ENCODE assay signal across 17 cellular contexts in the genomic region with DNA sequence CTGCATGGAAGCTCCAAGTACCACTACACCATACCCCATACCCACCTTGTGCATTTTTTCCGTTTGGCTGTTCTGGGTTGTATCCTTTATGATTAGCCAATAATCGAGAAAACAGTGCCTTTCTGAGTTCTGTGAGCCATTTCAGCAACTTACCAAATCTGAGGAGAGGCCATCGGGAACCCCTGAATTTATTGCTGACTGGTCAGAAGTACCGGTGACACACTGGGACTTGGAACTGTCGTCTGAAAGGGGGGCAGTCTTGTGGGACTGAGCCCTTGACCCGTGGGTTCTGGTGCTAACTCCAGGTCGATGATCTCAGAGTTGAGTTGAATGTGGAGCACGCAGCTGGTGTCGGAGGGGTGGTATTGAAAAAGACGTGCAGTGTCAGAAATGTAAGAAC. TPM values are rescaled to one million over a fixed set of nuclear protein-coding genes. Genes with fewer than 3 reads are reported as not detected.
DNase-seq lines count a peak whose midpoint lies in the region; ATAC-seq, FAIRE-seq and TF ChIP-seq lines count a peak whose summit lies in the region.
"Had no signal": no experiment of that assay in that cellular context is flagged by ENCODE, and none has a peak within 500 bp of the region (broad histone marks: within the 10 kb centered on the region; RNA-seq: fewer than 3 reads in every experiment).

No MANE protein-coding gene starts in this region.

- H3K36me3 ChIP-seq in HepG2 (replicated peaks in 1 of 2; ENCODE audit: control insufficient read depth in 1 of 2, insufficient read depth in 2 of 2, low read length in 2 of 2) (peaks cover 17 to 47% of the 10 kb centered on the region in 2 experiments), right lobe of liver (peaks cover 0 to 32% (median 0%) of the 10 kb centered on the region in 4 donors), K562 (ENCODE audit: control insufficient read depth, insufficient read depth, low read length) (peaks cover 73% of the 10 kb centered on the region; the same call in 2 of the 3 replicates)

- POLR2A ChIA-PET in HepG2 (lab: Yijun Ruan, JAX) = no interaction called here
- POLR2A ChIA-PET in K562 (lab: Yijun Ruan, JAX) = interaction anchor here (1.2 kb wide), 1 partner anchor 15 kb away, joined by 4 read pairs; a partner anchor contains a TSS

- H3K27ac ChIP-seq in HepG2 (ENCODE audit: extremely low read length, insufficient read depth, low read length) (no peak overlapping the region), right lobe of liver (no peak overlapping the region), K562 (ENCODE audit: extremely low read depth, low read depth, low read length) (no peak overlapping the region)

- H3K27ac Mint-ChIP-seq in stimulated activated memory B cell treated with anti-CD40 and anti-IgM and Interleukin-4, amounts not matched to agents 10 μg/mL and 1 μg/mL and 100 μg/mL, for 72 hours = peak overlapping the region; percentile 68
- H3K27ac Mint-ChIP-seq: B cell, H9 had no signal

- H3K79me2 ChIP-seq in HepG2 (ENCODE audit: insufficient read depth, low read length) (peaks cover 13% of the 10 kb centered on the region), K562 (ENCODE audit: control insufficient read depth, insufficient read depth, low read length) (peaks cover 7% of the 10 kb centered on the region; the same call in 2 of the 3 replicates)

- peaks cover 43% of the 10 kb centered on the region for H3K36me3 Mint-ChIP-seq in stimulated activated memory B cell treated with anti-CD40 and anti-IgM and Interleukin-4, amounts not matched to agents 10 μg/mL and 1 μg/mL and 100 μg/mL, for 72 hours

- H3K9me3 Mint-ChIP-seq in stimulated activated memory B cell treated with anti-CD40 and anti-IgM and Interleukin-4, amounts not matched to agents 10 μg/mL and 1 μg/mL and 100 μg/mL, for 72 hours = no peaks in the 10 kb centered on the region
- H3K9me3 Mint-ChIP-seq: CD8-positive, alpha-beta memory T cell; H9 had no signal

- TF ChIP-seq EP300 in HepG2 (IDR thresholded peaks at IDR 0.05; ENCODE audit: low read depth in 2 of 2, low read length in 2 of 2) (no peak), HepG2 (CRISPR knock-in tag; IDR thresholded peaks at IDR 0.05; ENCODE audit: borderline replicate concordance) (no peak), K562 (IDR thresholded peaks at IDR 0.05; ENCODE audit: low read length) (no peak)

- no peak overlapping the region for H2AFZ ChIP-seq in HepG2 (ENCODE audit: low read length)
- H2AFZ ChIP-seq in K562 (ENCODE audit: low read depth, low read length) = no peak overlapping the region

- H3K9me1 ChIP-seq in K562 (ENCODE audit: control insufficient read depth, insufficient read depth, low read length) = no peaks in the 10 kb centered on the region

- WGBS in HepG2 (ENCODE audit: low lambda C conversion rate) = 88% methylated on average over 10 of the region's 10 CpGs
- 80% methylated on average over 10 of the region's 10 CpGs for WGBS in right lobe of liver (ENCODE audit: insufficient coverage, low coverage, low lambda C conversion rate, missing lambda C conversion rate)
- 79% methylated on average over 8 of the region's 10 CpGs for WGBS in K562 (ENCODE audit: insufficient coverage, low coverage, missing lambda C conversion rate)
- 89 to 93% methylated on average over 10 of the region's 10 CpGs for WGBS in lower leg skin, 2 donors

- CTCF ChIA-PET in HepG2 (lab: Yijun Ruan, JAX; ENCODE audit: low intra/inter-chr PET ratio, low total read pairs) (no interaction called here), K562 (lab: Yijun Ruan, JAX; ENCODE audit: low intra/inter-chr PET ratio) (no interaction called here)

- TF ChIP-seq CTCF in HepG2 (CRISPR knock-in tag; IDR thresholded peaks at IDR 0.05) = no peak
- TF ChIP-seq CTCF in right lobe of liver (IDR thresholded peaks at IDR 0.05) = no peak
- TF ChIP-seq CTCF in K562 (IDR thresholded peaks at IDR 0.05 in 2 of 3, conservative IDR thresholded peaks at IDR 0.05 in 1 of 3; ENCODE audit: insufficient read depth in 2 of 3, low read depth in 1 of 3, low read length in 3 of 3) = no peak
- no peak for TF ChIP-seq CTCF in lower leg skin (IDR thresholded peaks at IDR 0.05)

- H3K9ac ChIP-seq in HepG2 (ENCODE audit: insufficient read depth, low read depth, low read length) (no peak overlapping the region), K562 (ENCODE audit: insufficient read depth in 1 of 2, low read depth in 2 of 2, low read length in 2 of 2) (no peak overlapping the region; a peak in 1 of 4 replicates)

- H3K4me3 Mint-ChIP-seq in stimulated activated memory B cell treated with anti-CD40 and anti-IgM and Interleukin-4, amounts not matched to agents 10 μg/mL and 1 μg/mL and 100 μg/mL, for 72 hours = peak overlapping the region; percentile 29
- H3K4me3 Mint-ChIP-seq: B cell; CD14-positive monocyte; CD8-positive, alpha-beta memory T cell; H9 had no signal

- ATAC-seq in HepG2 = no peak
- no peak for ATAC-seq in right lobe of liver
- peak; percentile 15 for ATAC-seq in HG03520 (IDR thresholded peaks at IDR 0.05; ENCODE audit: unreplicated experiment)
- no peak for ATAC-seq in K562
- no peak for ATAC-seq in stimulated activated memory B cell treated with anti-CD40 and anti-IgM and Interleukin-4, amounts not matched to agents 10 μg/mL and 1 μg/mL and 100 μg/mL, for 72 hours
- no peak for ATAC-seq in GM21423 (IDR thresholded peaks at IDR 0.05; ENCODE audit: unreplicated experiment)

- H3K9me3 ChIP-seq in HepG2 (ENCODE audit: low read length) (no peaks in the 10 kb centered on the region), right lobe of liver (no peaks in the 10 kb centered on the region), K562 (replicated peaks; ENCODE audit: control insufficient read depth, insufficient read depth, low read depth, low read length) (no peaks in the 10 kb centered on the region)

- no peak overlapping the region for H3K4me3 ChIP-seq in HepG2 (replicated peaks in 1 of 3; ENCODE audit: insufficient read depth in 1 of 3, low read depth in 2 of 3, low read length in 3 of 3)
- no peak overlapping the region for H3K4me3 ChIP-seq in right lobe of liver
- H3K4me3 ChIP-seq in K562 = no peak overlapping the region
- no peak overlapping the region for H3K4me3 ChIP-seq in lower leg skin (ENCODE audit: low read depth, poor library complexity, severe bottlenecking)

- BruUV-seq in HepG2 (replicated peaks; lab: Mats Ljungman, UMichigan) (no TSS peak), K562 (replicated peaks; lab: Mats Ljungman, UMichigan) (no TSS peak)

- no peak for DNase-seq in HepG2 (ENCODE audit: low spot score)
- no peak for DNase-seq in right lobe of liver
- DNase-seq in K562 (ENCODE audit: extremely low read depth in 1 of 4, low spot score in 3 of 4) = no peak
- no peak for DNase-seq in lower leg skin (ENCODE audit: low spot score in 2 of 2)
- DNase-seq in COR-L47 (lab: John Stamatoyannopoulos, UW) = no peak
- DNase-seq: CD8-positive, alpha-beta memory T cell; DMS53; GF-D8; GOT3; H9; KBM-7 had no signal

- H3K27me3 Mint-ChIP-seq in stimulated activated memory B cell treated with anti-CD40 and anti-IgM and Interleukin-4, amounts not matched to agents 10 μg/mL and 1 μg/mL and 100 μg/mL, for 72 hours = no peaks in the 10 kb centered on the region
- H3K27me3 Mint-ChIP-seq: B cell; CD8-positive, alpha-beta memory T cell had no signal

- no peak for TF ChIP-seq POLR2A in HepG2 (IDR thresholded peaks at IDR 0.05; ENCODE audit: insufficient read depth in 1 of 2, low read depth in 2 of 2, low read length in 2 of 2)
- no peak for TF ChIP-seq POLR2A in right lobe of liver (IDR thresholded peaks at IDR 0.05)
- TF ChIP-seq POLR2A in K562 (conservative IDR thresholded peaks at IDR 0.05) = no peak
- TF ChIP-seq POLR2A in lower leg skin (IDR thresholded peaks at IDR 0.05) = no peak

- H4K20me1 ChIP-seq in HepG2 (ENCODE audit: insufficient read depth, low read length) = no peaks in the 10 kb centered on the region
- no peaks in the 10 kb centered on the region for H4K20me1 ChIP-seq in K562 (replicated peaks; ENCODE audit: control insufficient read depth, insufficient read depth, low read length)

- peaks cover 21% of the 10 kb centered on the region for H3K4me1 Mint-ChIP-seq in stimulated activated memory B cell treated with anti-CD40 and anti-IgM and Interleukin-4, amounts not matched to agents 10 μg/mL and 1 μg/mL and 100 μg/mL, for 72 hours
- H3K4me1 Mint-ChIP-seq: CD14-positive monocyte, H9 had no signal

- in situ Hi-C loops in HepG2 (cut with HindIII; ENCODE audit: extremely low pct_ligation_motif_present, low pct_unique_long_range_greater_than_20kb) (no loop called here), K562 (cut with MboI) (no loop called here)

- no peak for TF ChIP-seq RAD21 in HepG2 (CRISPR knock-in tag; IDR thresholded peaks at IDR 0.05)
- no peak for TF ChIP-seq RAD21 in K562 (CRISPR knock-in tag; conservative IDR thresholded peaks at IDR 0.05 in 1 of 2, IDR thresholded peaks at IDR 0.05 in 1 of 2)

- no peak for FAIRE-seq in HepG2 (lab: Jason Lieb, UNC)
- FAIRE-seq in K562 (lab: Jason Lieb, UNC) = no peak
- FAIRE-seq: HTR-8/SVneo had no signal

- H3K4me2 ChIP-seq in HepG2 (ENCODE audit: low read depth, low read length) (no peak overlapping the region), K562 (ENCODE audit: insufficient read depth, low read length) (no peak overlapping the region)

- H3K4me1 ChIP-seq in HepG2 (ENCODE audit: insufficient read depth, low read length) = no peaks in the 10 kb centered on the region
- H3K4me1 ChIP-seq in right lobe of liver = peaks cover 0 to 5% (median 0%) of the 10 kb centered on the region in 4 donors
- H3K4me1 ChIP-seq in K562 (replicated peaks in 1 of 2; ENCODE audit: control insufficient read depth in 2 of 2, insufficient read depth in 2 of 2, low read length in 2 of 2) = no peaks in the 10 kb centered on the region; a peak in 1 of 5 replicates

- H3K27me3 ChIP-seq in HepG2 (ENCODE audit: control insufficient read depth in 1 of 2, insufficient read depth in 2 of 2, low read length in 2 of 2) = no peaks in the 10 kb centered on the region
- H3K27me3 ChIP-seq in right lobe of liver = no peaks in the 10 kb centered on the region
- H3K27me3 ChIP-seq in K562 (ENCODE audit: control insufficient read depth in 2 of 2, insufficient read depth in 2 of 2, low read length in 2 of 2) = no peaks in the 10 kb centered on the region

- intact Hi-C loops in HepG2 (cut with micrococcal nuclease; ENCODE audit: unreplicated experiment) = no loop called here
- intact Hi-C loops in right lobe of liver (cut with DNase I) = no loop called here
- intact Hi-C loops in K562 (cut with micrococcal nuclease) = no loop called here
- intact Hi-C loops in lower leg skin (cut with DNase I; ENCODE audit: low total_unique reads) = no loop called here

RNA-seq across cellular contexts. Expression of a gene that starts 15.0 kb away (rescaled TPM):
- 50.5 and 63.8 TPM in 2 replicates for total RNA-seq in HepG2 (2016; rRNA removed; fragmentation: Illumina TruSeq; extraction: Trizol)
- total RNA-seq in HepG2 (2016; cell fraction: cytosol; rRNA removed; fragmentation: Illumina TruSeq; extraction: Trizol; ENCODE audit: low read depth) = 22.0 TPM in 2 replicates
- 53.4 and 65.3 TPM in 2 replicates for total RNA-seq in HepG2 (2016; cell fraction: insoluble cytoplasmic fraction; rRNA removed; fragmentation: Illumina TruSeq; extraction: Trizol)
- total RNA-seq in HepG2 (2016; cell fraction: membrane; rRNA removed; fragmentation: Illumina TruSeq; extraction: Trizol) = 40.3 and 41.6 TPM in 2 replicates
- total RNA-seq in HepG2 (2016; cell fraction: nucleus; rRNA removed; fragmentation: Illumina TruSeq; extraction: Trizol) = 56.7 and 60.9 TPM in 2 replicates
- polyA plus RNA-seq in HepG2 (2011; rRNA removed) = 46.7 and 60.2 TPM in 2 replicates
- polyA plus RNA-seq in HepG2 (2011; cell fraction: cytosol; rRNA removed) = 32.6 and 34.3 TPM in 2 replicates
- 66.5 and 88.8 TPM in 2 replicates for polyA plus RNA-seq in HepG2 (2011; cell fraction: nucleus; rRNA removed)
- polyA plus RNA-seq in HepG2 (2012) = 45.1 and 52.0 TPM in 2 replicates
- 26.0 and 27.5 TPM in 2 replicates for polyA plus RNA-seq in HepG2 (2016; cell fraction: cytosol; fragmentation: Illumina TruSeq; extraction: Trizol; ENCODE audit: low read depth)
- 81.1 and 85.3 TPM in 2 replicates for polyA plus RNA-seq in HepG2 (2016; cell fraction: insoluble cytoplasmic fraction; fragmentation: Illumina TruSeq; extraction: Trizol; ENCODE audit: low read depth)
- polyA plus RNA-seq in HepG2 (2016; cell fraction: membrane; fragmentation: Illumina TruSeq; extraction: Trizol; ENCODE audit: low read depth) = 38.1 and 40.9 TPM in 2 replicates
- 191 TPM in 2 replicates for polyA plus RNA-seq in HepG2 (2016; cell fraction: nucleus; fragmentation: Illumina TruSeq; extraction: Trizol; ENCODE audit: insufficient read depth, low read depth)
- 14.3 and 25.2 TPM in 2 replicates for polyA minus RNA-seq in HepG2 (2011; rRNA and poly(A)+ RNA removed; ENCODE audit: low replicate concordance)
- polyA minus RNA-seq in HepG2 (2011; cell fraction: cytosol; rRNA and poly(A)+ RNA removed) = 10.4 and 12.0 TPM in 2 replicates
- 58.6 and 63.9 TPM in 2 replicates for polyA minus RNA-seq in HepG2 (2011; cell fraction: nucleus; rRNA and poly(A)+ RNA removed)
- total RNA-seq in right lobe of liver = 10 to 100 TPM; 10.6 to 24.3 (median 14.8) TPM
- total RNA-seq in K562 (2011; cell fraction: chromatin; rRNA removed; ENCODE audit: low replicate concordance) = 115 and 227 TPM in 2 replicates
- 74.5 and 80.1 TPM in 2 replicates for total RNA-seq in K562 (2011; cell fraction: nucleolus; rRNA removed)
- 135 and 213 TPM in 2 replicates for total RNA-seq in K562 (2011; cell fraction: nucleoplasm; rRNA removed)
- 36.2 and 57.8 TPM in 2 replicates for total RNA-seq in K562 (2014; rRNA removed)
- total RNA-seq in K562 (2014; rRNA removed; fragmentation: Illumina TruSeq; extraction: Trizol) = 39.1 and 40.5 TPM in 2 replicates
- 44.2 and 48.2 TPM in 2 replicates for total RNA-seq in K562 (2015; rRNA removed; fragmentation: Illumina TruSeq; extraction: Trizol)
- total RNA-seq in K562 (2021) = 36.0 and 40.9 TPM in 2 replicates
- 56.7 and 59.9 TPM in 2 replicates for polyA plus RNA-seq in K562 (2011; rRNA removed)
- 27.1 and 32.5 TPM in 2 replicates for polyA plus RNA-seq in K562 (2011; cell fraction: cytosol; rRNA removed)
- polyA plus RNA-seq in K562 (2011; cell fraction: nucleus; rRNA removed) = 97.8 and 111 TPM in 2 replicates
- 50.7 and 62.2 TPM in 2 replicates for polyA plus RNA-seq in K562 (2012)
- polyA plus RNA-seq in K562 (2014; fragmentation: Illumina TruSeq; extraction: Trizol) = 56.1 and 64.8 TPM in 2 replicates
- 10 to 100 TPM; 15.6 to 17.5 TPM for polyA plus RNA-seq in K562 (2014; fragmentation: Nextera tagmentation; extraction: Ambion mirVana)
- 64.1 and 76.5 TPM in 2 replicates for polyA plus RNA-seq in K562 (2014; rRNA removed)
- polyA minus RNA-seq in K562 (2011; rRNA and poly(A)+ RNA removed) = 27.1 and 29.9 TPM in 2 replicates
- 13.0 and 14.2 TPM in 2 replicates for polyA minus RNA-seq in K562 (2011; cell fraction: cytosol; rRNA and poly(A)+ RNA removed)
- polyA minus RNA-seq in K562 (2011; cell fraction: nucleus; rRNA and poly(A)+ RNA removed) = 38.2 and 48.3 TPM in 2 replicates
- total RNA-seq in lower leg skin = 10 to 100 TPM; 20.5 to 33.4 (median 24.6) TPM

RNA-seq across cellular contexts. Expression of a gene that starts 17.9 kb away (rescaled TPM):
- total RNA-seq in HepG2 (2016; rRNA removed; fragmentation: Illumina TruSeq; extraction: Trizol) = 9.7 and 14.6 TPM in 2 replicates
- total RNA-seq in HepG2 (2016; cell fraction: cytosol; rRNA removed; fragmentation: Illumina TruSeq; extraction: Trizol; ENCODE audit: low read depth) = 20.2 and 30.6 TPM in 2 replicates
- 8.1 and 12.3 TPM in 2 replicates for total RNA-seq in HepG2 (2016; cell fraction: insoluble cytoplasmic fraction; rRNA removed; fragmentation: Illumina TruSeq; extraction: Trizol)
- total RNA-seq in HepG2 (2016; cell fraction: membrane; rRNA removed; fragmentation: Illumina TruSeq; extraction: Trizol) = 22.3 and 23.9 TPM in 2 replicates
- total RNA-seq in HepG2 (2016; cell fraction: nucleus; rRNA removed; fragmentation: Illumina TruSeq; extraction: Trizol) = 8.7 and 11.3 TPM in 2 replicates
- polyA plus RNA-seq in HepG2 (2011; rRNA removed) = 7.9 and 8.4 TPM in 2 replicates
- polyA plus RNA-seq in HepG2 (2011; cell fraction: cytosol; rRNA removed) = 7.1 and 9.5 TPM in 2 replicates
- polyA plus RNA-seq in HepG2 (2011; cell fraction: nucleus; rRNA removed) = 7.5 and 7.6 TPM in 2 replicates
- polyA plus RNA-seq in HepG2 (2012) = 9.5 and 13.4 TPM in 2 replicates
- 26.2 and 31.0 TPM in 2 replicates for polyA plus RNA-seq in HepG2 (2016; cell fraction: cytosol; fragmentation: Illumina TruSeq; extraction: Trizol; ENCODE audit: low read depth)
- polyA plus RNA-seq in HepG2 (2016; cell fraction: insoluble cytoplasmic fraction; fragmentation: Illumina TruSeq; extraction: Trizol; ENCODE audit: low read depth) = 26.0 and 33.1 TPM in 2 replicates
- 16.6 and 17.8 TPM in 2 replicates for polyA plus RNA-seq in HepG2 (2016; cell fraction: membrane; fragmentation: Illumina TruSeq; extraction: Trizol; ENCODE audit: low read depth)
- polyA plus RNA-seq in HepG2 (2016; cell fraction: nucleus; fragmentation: Illumina TruSeq; extraction: Trizol; ENCODE audit: insufficient read depth, low read depth) = 25.6 and 26.9 TPM in 2 replicates
- polyA minus RNA-seq in HepG2 (2011; rRNA and poly(A)+ RNA removed; ENCODE audit: low replicate concordance) = 4.3 and 13.1 TPM in 2 replicates
- polyA minus RNA-seq in HepG2 (2011; cell fraction: cytosol; rRNA and poly(A)+ RNA removed) = 7.6 and 9.4 TPM in 2 replicates
- 10.2 and 12.1 TPM in 2 replicates for polyA minus RNA-seq in HepG2 (2011; cell fraction: nucleus; rRNA and poly(A)+ RNA removed)
- 10 to 100 TPM; 10.3 to 17.5 (median 11.5) TPM for total RNA-seq in right lobe of liver
- total RNA-seq in K562 (2011; cell fraction: chromatin; rRNA removed; ENCODE audit: low replicate concordance) = 20.2 and 38.7 TPM in 2 replicates
- 11.8 and 13.4 TPM in 2 replicates for total RNA-seq in K562 (2011; cell fraction: nucleolus; rRNA removed)
- 25.7 and 37.6 TPM in 2 replicates for total RNA-seq in K562 (2011; cell fraction: nucleoplasm; rRNA removed)
- total RNA-seq in K562 (2014; rRNA removed) = 15.3 and 16.6 TPM in 2 replicates
- total RNA-seq in K562 (2014; rRNA removed; fragmentation: Illumina TruSeq; extraction: Trizol) = 14.2 and 14.6 TPM in 2 replicates
- total RNA-seq in K562 (2015; rRNA removed; fragmentation: Illumina TruSeq; extraction: Trizol) = 11.7 and 13.4 TPM in 2 replicates
- 30.8 and 32.4 TPM in 2 replicates for total RNA-seq in K562 (2021)
- 17.3 and 24.2 TPM in 2 replicates for polyA plus RNA-seq in K562 (2011; rRNA removed)
- polyA plus RNA-seq in K562 (2011; cell fraction: cytosol; rRNA removed) = 30.1 and 30.3 TPM in 2 replicates
- polyA plus RNA-seq in K562 (2011; cell fraction: nucleus; rRNA removed) = 18.4 and 22.0 TPM in 2 replicates
- 21.9 and 24.0 TPM in 2 replicates for polyA plus RNA-seq in K562 (2012)
- 35.8 and 40.6 TPM in 2 replicates for polyA plus RNA-seq in K562 (2014; fragmentation: Illumina TruSeq; extraction: Trizol)
- under 1 TPM; 0.70 to 0.84 TPM for polyA plus RNA-seq in K562 (2014; fragmentation: Nextera tagmentation; extraction: Ambion mirVana)
- 21.7 and 26.7 TPM in 2 replicates for polyA plus RNA-seq in K562 (2014; rRNA removed)
- 14.3 and 17.2 TPM in 2 replicates for polyA minus RNA-seq in K562 (2011; rRNA and poly(A)+ RNA removed)
- 14.4 and 16.6 TPM in 2 replicates for polyA minus RNA-seq in K562 (2011; cell fraction: cytosol; rRNA and poly(A)+ RNA removed)
- 12.0 and 13.0 TPM in 2 replicates for polyA minus RNA-seq in K562 (2011; cell fraction: nucleus; rRNA and poly(A)+ RNA removed)
- total RNA-seq in lower leg skin = 10 to 100 TPM; 18.0 to 21.0 (median 19.7) TPM
